Comparison of ENCODE assay signal across 28 cellular contexts in the genomic region with DNA sequence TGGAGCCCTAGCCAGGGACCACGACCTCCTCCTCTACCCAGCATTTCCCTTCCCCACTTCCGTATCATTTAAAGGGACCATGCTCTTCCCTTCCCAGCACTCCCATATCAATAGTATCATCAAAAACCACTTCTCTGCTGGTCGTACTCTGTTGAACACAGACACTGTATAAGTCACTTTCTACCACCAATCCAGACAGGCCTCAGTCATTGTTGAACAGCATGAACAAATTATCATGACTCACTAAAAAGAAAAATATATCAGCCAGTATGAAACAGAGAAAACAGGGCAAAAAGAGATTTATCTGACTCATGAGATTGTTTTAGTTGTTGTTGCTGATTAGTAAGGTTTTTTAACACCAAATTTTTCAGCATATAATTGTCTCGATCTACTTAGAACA.
DNase-seq lines count a peak whose midpoint lies in the region; ATAC-seq, FAIRE-seq and TF ChIP-seq lines count a peak whose summit lies in the region.
"Had no signal": no experiment of that assay in that cellular context is flagged by ENCODE, and none has a peak within 500 bp of the region (broad histone marks: within the 10 kb centered on the region; RNA-seq: fewer than 3 reads in every experiment).

No MANE protein-coding gene starts in this region.

- no peak overlapping the region for H4K91ac ChIP-seq in IMR-90 (ENCODE audit: insufficient read depth, low read depth, low read length)

- no peak overlapping the region for H3K56ac ChIP-seq in IMR-90 (ENCODE audit: extremely low read depth, insufficient read depth, low read length)

- no peak overlapping the region for H3K4me2 ChIP-seq in IMR-90 (ENCODE audit: low read depth, low read length)

- H3K9me3 ChIP-seq in IMR-90 (ENCODE audit: control insufficient read depth, insufficient read depth, low read length) = peaks cover 4% of the 10 kb centered on the region

- no peak overlapping the region for H2BK20ac ChIP-seq in IMR-90 (ENCODE audit: low read depth, low read length)

- H3K4me3 ChIP-seq in IMR-90 (ENCODE audit: insufficient read depth, low read depth, low read length) (no peak overlapping the region), bronchial epithelial cell (ENCODE audit: low read depth, low read length) (no peak overlapping the region)
- H3K4me3 ChIP-seq: esophagus squamous epithelium, right atrium auricular region had no signal

- H3K18ac ChIP-seq in IMR-90 (ENCODE audit: low read depth, low read length) = no peak overlapping the region

- no peak overlapping the region for H2AK5ac ChIP-seq in IMR-90 (ENCODE audit: low read depth, low read length)

- H4K5ac ChIP-seq in IMR-90 (ENCODE audit: low read depth, low read length) = no peak overlapping the region

- no peaks in the 10 kb centered on the region for H4K20me1 ChIP-seq in IMR-90 (ENCODE audit: insufficient read depth, low read length)

- BruUV-seq in IMR-90 (replicated peaks; lab: Mats Ljungman, UMichigan) = no TSS peak

- FAIRE-seq in bronchial epithelial cell (lab: Jason Lieb, UNC) = no peak
- FAIRE-seq: A204.1, GM12892, kidney, urothelium cell line had no signal

- POLR2A ChIA-PET in IMR-90 (lab: Charles Lee; ENCODE audit: unreplicated experiment) = no interaction called here
- POLR2A ChIA-PET in activated CD4-positive, alpha-beta memory T cell treated with anti-CD3 and anti-CD28 coated beads, Interleukin-2, amount 10 ng/mL, durations not matched to agents 7 days and 5 days (lab: Charles Lee) = no interaction called here

- H3K36me3 ChIP-seq in IMR-90 (ENCODE audit: control insufficient read depth, insufficient read depth, low read length) (no peaks in the 10 kb centered on the region), bronchial epithelial cell (ENCODE audit: control insufficient read depth, insufficient read depth, low read length) (no peaks in the 10 kb centered on the region)
- H3K36me3 ChIP-seq: esophagus squamous epithelium, right atrium auricular region, WERI-Rb-1 had no signal

- H3K4me3 Mint-ChIP-seq in activated CD4-positive, alpha-beta memory T cell treated with anti-CD3 and anti-CD28 coated beads, Interleukin-2, amount 10 ng/mL, durations not matched to agents 7 days and 5 days = no peak overlapping the region
- H3K4me3 Mint-ChIP-seq: activated CD4-positive, alpha-beta memory T cell treated with anti-CD3 and anti-CD28 coated beads for 36 hours; T-helper 17 cell had no signal

- peaks cover 9% of the 10 kb centered on the region for H3K4me1 Mint-ChIP-seq in activated CD4-positive, alpha-beta memory T cell treated with anti-CD3 and anti-CD28 coated beads, Interleukin-2, amount 10 ng/mL, durations not matched to agents 7 days and 5 days
- H3K4me1 Mint-ChIP-seq: T-helper 17 cell had no signal

- dilution Hi-C loops in IMR-90 (cut with HindIII; ENCODE audit: low sequenced_read_pairs, unreplicated experiment) = no loop called here

- H3K27ac Mint-ChIP-seq in activated CD4-positive, alpha-beta memory T cell treated with anti-CD3 and anti-CD28 coated beads, Interleukin-2, amount 10 ng/mL, durations not matched to agents 7 days and 5 days = no peak overlapping the region
- H3K27ac Mint-ChIP-seq: activated CD4-positive, alpha-beta memory T cell treated with anti-CD3 and anti-CD28 coated beads for 36 hours; T-helper 17 cell had no signal

- peaks cover 15% of the 10 kb centered on the region for H3K9me3 Mint-ChIP-seq in activated CD4-positive, alpha-beta memory T cell treated with anti-CD3 and anti-CD28 coated beads, Interleukin-2, amount 10 ng/mL, durations not matched to agents 7 days and 5 days

- peak; percentile 21 for DNase-seq in AG08396 (ENCODE audit: low spot score)
- DNase-seq in IMR-90 = peak; percentile 63
- peak; percentile 7 for DNase-seq in bronchial epithelial cell (ENCODE audit: low read depth)
- DNase-seq in iris pigment epithelial cell (ENCODE audit: low read depth) = peak; percentile 85
- DNase-seq in SK-N-DZ (ENCODE audit: low spot score) = no peak
- DNase-seq in activated CD4-positive, alpha-beta memory T cell treated with anti-CD3 and anti-CD28 coated beads, Interleukin-2, amount 10 ng/mL, durations not matched to agents 7 days and 5 days = no peak
- DNase-seq: activated CD4-positive, alpha-beta memory T cell treated with anti-CD3 and anti-CD28 coated beads for 36 hours; activated naive CD4-positive, alpha-beta T cell treated with Interleukin-2 at 50 U/mL for 16 hours; activated T-cell treated with anti-CD3 and anti-CD28 coated beads, Interleukin-2, amount 50 U/mL, for 1 hour; DMS153; effector memory CD4-positive, alpha-beta T cell; esophagus squamous epithelium; GOT3; hippocampal formation; kidney; NCI-H1092; NCI-H1930; NCI-H2227 treated with DMSO at 0.1 percent for 48 hours; NCI-H774; occipital lobe; T-helper 17 cell had no signal

- WGBS in IMR-90 (ENCODE audit: extremely low coverage in 2 of 2, insufficient read length in 1 of 2), 2 experiments = 77% methylated on average over 2 of the region's 4 CpGs; no CpG with 5 or more reads in 1 of the 2 experiments

- H3K23ac ChIP-seq in IMR-90 (ENCODE audit: low read depth, low read length) = no peak overlapping the region

- no peak overlapping the region for H3K9ac ChIP-seq in IMR-90 (ENCODE audit: low read depth, low read length)

- ATAC-seq in IMR-90 (ENCODE audit: low read depth) (no peak), GM21447 (IDR thresholded peaks at IDR 0.05; ENCODE audit: unreplicated experiment) (no peak), GM21529 (IDR thresholded peaks at IDR 0.05; ENCODE audit: unreplicated experiment) (no peak)
- ATAC-seq: T-helper 17 cell had no signal

- no peak overlapping the region for H2BK120ac ChIP-seq in IMR-90 (ENCODE audit: low read depth, low read length)

- H3K27me3 Mint-ChIP-seq in activated CD4-positive, alpha-beta memory T cell treated with anti-CD3 and anti-CD28 coated beads, Interleukin-2, amount 10 ng/mL, durations not matched to agents 7 days and 5 days = no peaks in the 10 kb centered on the region
- H3K27me3 Mint-ChIP-seq: activated CD4-positive, alpha-beta memory T cell treated with anti-CD3 and anti-CD28 coated beads for 36 hours; T-helper 17 cell had no signal

- H3K36me3 Mint-ChIP-seq in activated CD4-positive, alpha-beta memory T cell treated with anti-CD3 and anti-CD28 coated beads, Interleukin-2, amount 10 ng/mL, durations not matched to agents 7 days and 5 days (ENCODE audit: low read depth) = peaks cover 9% of the 10 kb centered on the region

- H2BK5ac ChIP-seq in IMR-90 (ENCODE audit: low read depth, low read length, poor library complexity, severe bottlenecking) = no peak overlapping the region

- no peak for TF ChIP-seq RAD21 in IMR-90 (IDR thresholded peaks at IDR 0.05; ENCODE audit: low read length)

- TF ChIP-seq POLR2A in IMR-90 (IDR thresholded peaks at IDR 0.05; ENCODE audit: low read depth, low read length) = no peak

- 0 out of 4 replicates have a peak, but pooled peaks cover 0 to 3% of the 10 kb centered on the region in 2 experiments for H3K79me1 ChIP-seq in IMR-90 (ENCODE audit: low read depth in 1 of 2, low read length in 2 of 2)

- H2AK9ac ChIP-seq in IMR-90 (replicated peaks; ENCODE audit: low read depth, low read length, poor library complexity) = peak overlapping the region; percentile 63

- H3K27me3 ChIP-seq in IMR-90 (ENCODE audit: control insufficient read depth, insufficient read depth, low read length) = no peaks in the 10 kb centered on the region
- no peaks in the 10 kb centered on the region for H3K27me3 ChIP-seq in bronchial epithelial cell (ENCODE audit: control insufficient read depth, insufficient read depth, low read length)
- H3K27me3 ChIP-seq: esophagus squamous epithelium, right atrium auricular region had no signal

- H3K4ac ChIP-seq in IMR-90 (ENCODE audit: low read depth, low read length) = 0 out of 2 replicates have a peak overlapping the region, but pooled peaks have one; percentile 10

- H3K27ac ChIP-seq in IMR-90 (ENCODE audit: insufficient read depth, low read length) = no peak overlapping the region
- H3K27ac ChIP-seq: esophagus squamous epithelium, right atrium auricular region, WERI-Rb-1 had no signal

- H2AFZ ChIP-seq in IMR-90 (replicated peaks; ENCODE audit: low read length, poor library complexity) = peak overlapping the region; percentile 17

- peaks cover 1% of the 10 kb centered on the region; the same call in 1 of the 2 replicates for H3K4me1 ChIP-seq in IMR-90 (ENCODE audit: control insufficient read depth, insufficient read depth, low read length)
- H3K4me1 ChIP-seq: esophagus squamous epithelium, right atrium auricular region had no signal

- no peak overlapping the region for H4K8ac ChIP-seq in IMR-90 (ENCODE audit: low read depth in 2 of 2, low read length in 2 of 2)

- TF ChIP-seq CTCF in IMR-90 (conservative IDR thresholded peaks at IDR 0.05; ENCODE audit: low read depth, low read length) (no peak), bronchial epithelial cell (IDR thresholded peaks at IDR 0.05; ENCODE audit: insufficient read depth, low read length, severe bottlenecking) (no peak)

- intact Hi-C loops in IMR-90 (cut with micrococcal nuclease) = no loop called here

- CTCF ChIA-PET in IMR-90 (lab: Yijun Ruan, JAX) = no interaction called here
- CTCF ChIA-PET in activated CD4-positive, alpha-beta memory T cell treated with anti-CD3 and anti-CD28 coated beads, Interleukin-2, amount 10 ng/mL, durations not matched to agents 7 days and 5 days (lab: Charles Lee) = no interaction called here

- no peaks in the 10 kb centered on the region for H3K9me1 ChIP-seq in IMR-90 (ENCODE audit: insufficient read depth, low read length)

- H3K14ac ChIP-seq in IMR-90 (replicated peaks; ENCODE audit: low read depth, low read length) = no peak overlapping the region

- H2BK15ac ChIP-seq in IMR-90 (ENCODE audit: low read depth, low read length) = no peak overlapping the region

- in situ Hi-C loops in IMR-90 (cut with MboI; ENCODE audit: low sequenced_read_pairs) = no loop called here

TF ChIP-seq in IMR-90, 13 proteins besides CTCF, POLR2A, EP300 and RAD21:
- TF ChIP-seq BHLHE40 (IDR thresholded peaks at IDR 0.05; ENCODE audit: low read depth, low read length) (no peak), RFX5 (IDR thresholded peaks at IDR 0.05; ENCODE audit: low read depth, low read length) (no peak), FOS (IDR thresholded peaks at IDR 0.05; ENCODE audit: low read depth, low read length) (no peak), MAFK (IDR thresholded peaks at IDR 0.05; ENCODE audit: low read depth, low read length) (peak; percentile 52), NFE2L2 (IDR thresholded peaks at IDR 0.05; ENCODE audit: low read depth, low read length) (no peak), MAZ (IDR thresholded peaks at IDR 0.05; ENCODE audit: borderline replicate concordance, low read depth, low read length) (no peak), MXI1 (IDR thresholded peaks at IDR 0.05; ENCODE audit: borderline replicate concordance, low read depth, low read length) (no peak), CHD1 (IDR thresholded peaks at IDR 0.05; ENCODE audit: low read depth, low read length) (no peak)

Comparison
In these comparisons a context has a peak if more than half of its experiments do, and no peak if none do; other contexts are left out.
1. DNase-seq: peak in AG08396 (single experiment), IMR-90 (single experiment), bronchial epithelial cell (single experiment) and iris pigment epithelial cell (single experiment); none in SK-N-DZ (single experiment) and activated CD4-positive, alpha-beta memory T cell treated with anti-CD3 and anti-CD28 coated beads, Interleukin-2, amount 10 ng/mL, durations not matched to agents 7 days and 5 days (single experiment).